1 cellular context compared by ENCODE assay signal in the genomic region with DNA sequence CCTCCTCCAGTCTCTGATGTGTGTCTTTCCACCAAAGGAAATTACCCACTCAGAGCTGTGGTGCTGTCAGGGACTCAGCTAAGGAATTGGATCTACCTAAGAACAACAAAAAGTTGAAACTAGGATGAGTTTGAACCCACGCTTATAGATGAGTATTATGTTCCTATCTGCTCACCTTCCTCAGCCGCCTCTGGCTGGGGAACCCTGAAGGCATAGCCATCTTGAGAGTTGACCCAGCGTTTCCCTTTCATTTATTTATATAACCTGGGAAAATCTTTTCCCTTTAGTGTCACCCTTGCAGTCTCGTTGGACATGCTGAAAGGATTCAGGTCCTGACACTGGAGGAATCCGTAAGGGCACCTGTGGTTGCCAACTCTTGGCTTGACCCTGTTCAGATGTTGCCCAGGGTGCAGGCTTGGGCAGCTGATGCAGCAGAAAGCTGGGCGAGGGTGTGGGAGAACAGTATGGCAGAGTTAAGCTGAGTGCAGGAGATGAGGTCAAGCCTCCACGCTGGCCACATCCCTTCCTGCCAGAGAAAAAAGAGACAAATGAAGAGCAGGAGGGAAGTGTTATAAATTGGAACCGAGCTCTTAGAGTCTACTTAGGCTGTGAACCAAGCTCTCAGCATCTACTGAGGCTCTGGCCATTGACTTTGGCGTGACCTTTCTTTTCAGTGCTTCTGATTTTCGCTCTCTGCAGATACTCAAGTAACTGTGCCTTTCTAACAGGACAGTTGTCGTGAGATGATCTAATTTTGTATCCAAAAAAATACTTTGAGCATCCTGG.
TF ChIP-seq lines count a peak whose summit lies in the region.

No MANE protein-coding gene starts in this region.

TF ChIP-seq in GM23338, 12 proteins besides CTCF, POLR2A, EP300 and RAD21:
- TF ChIP-seq, protein P1, sequence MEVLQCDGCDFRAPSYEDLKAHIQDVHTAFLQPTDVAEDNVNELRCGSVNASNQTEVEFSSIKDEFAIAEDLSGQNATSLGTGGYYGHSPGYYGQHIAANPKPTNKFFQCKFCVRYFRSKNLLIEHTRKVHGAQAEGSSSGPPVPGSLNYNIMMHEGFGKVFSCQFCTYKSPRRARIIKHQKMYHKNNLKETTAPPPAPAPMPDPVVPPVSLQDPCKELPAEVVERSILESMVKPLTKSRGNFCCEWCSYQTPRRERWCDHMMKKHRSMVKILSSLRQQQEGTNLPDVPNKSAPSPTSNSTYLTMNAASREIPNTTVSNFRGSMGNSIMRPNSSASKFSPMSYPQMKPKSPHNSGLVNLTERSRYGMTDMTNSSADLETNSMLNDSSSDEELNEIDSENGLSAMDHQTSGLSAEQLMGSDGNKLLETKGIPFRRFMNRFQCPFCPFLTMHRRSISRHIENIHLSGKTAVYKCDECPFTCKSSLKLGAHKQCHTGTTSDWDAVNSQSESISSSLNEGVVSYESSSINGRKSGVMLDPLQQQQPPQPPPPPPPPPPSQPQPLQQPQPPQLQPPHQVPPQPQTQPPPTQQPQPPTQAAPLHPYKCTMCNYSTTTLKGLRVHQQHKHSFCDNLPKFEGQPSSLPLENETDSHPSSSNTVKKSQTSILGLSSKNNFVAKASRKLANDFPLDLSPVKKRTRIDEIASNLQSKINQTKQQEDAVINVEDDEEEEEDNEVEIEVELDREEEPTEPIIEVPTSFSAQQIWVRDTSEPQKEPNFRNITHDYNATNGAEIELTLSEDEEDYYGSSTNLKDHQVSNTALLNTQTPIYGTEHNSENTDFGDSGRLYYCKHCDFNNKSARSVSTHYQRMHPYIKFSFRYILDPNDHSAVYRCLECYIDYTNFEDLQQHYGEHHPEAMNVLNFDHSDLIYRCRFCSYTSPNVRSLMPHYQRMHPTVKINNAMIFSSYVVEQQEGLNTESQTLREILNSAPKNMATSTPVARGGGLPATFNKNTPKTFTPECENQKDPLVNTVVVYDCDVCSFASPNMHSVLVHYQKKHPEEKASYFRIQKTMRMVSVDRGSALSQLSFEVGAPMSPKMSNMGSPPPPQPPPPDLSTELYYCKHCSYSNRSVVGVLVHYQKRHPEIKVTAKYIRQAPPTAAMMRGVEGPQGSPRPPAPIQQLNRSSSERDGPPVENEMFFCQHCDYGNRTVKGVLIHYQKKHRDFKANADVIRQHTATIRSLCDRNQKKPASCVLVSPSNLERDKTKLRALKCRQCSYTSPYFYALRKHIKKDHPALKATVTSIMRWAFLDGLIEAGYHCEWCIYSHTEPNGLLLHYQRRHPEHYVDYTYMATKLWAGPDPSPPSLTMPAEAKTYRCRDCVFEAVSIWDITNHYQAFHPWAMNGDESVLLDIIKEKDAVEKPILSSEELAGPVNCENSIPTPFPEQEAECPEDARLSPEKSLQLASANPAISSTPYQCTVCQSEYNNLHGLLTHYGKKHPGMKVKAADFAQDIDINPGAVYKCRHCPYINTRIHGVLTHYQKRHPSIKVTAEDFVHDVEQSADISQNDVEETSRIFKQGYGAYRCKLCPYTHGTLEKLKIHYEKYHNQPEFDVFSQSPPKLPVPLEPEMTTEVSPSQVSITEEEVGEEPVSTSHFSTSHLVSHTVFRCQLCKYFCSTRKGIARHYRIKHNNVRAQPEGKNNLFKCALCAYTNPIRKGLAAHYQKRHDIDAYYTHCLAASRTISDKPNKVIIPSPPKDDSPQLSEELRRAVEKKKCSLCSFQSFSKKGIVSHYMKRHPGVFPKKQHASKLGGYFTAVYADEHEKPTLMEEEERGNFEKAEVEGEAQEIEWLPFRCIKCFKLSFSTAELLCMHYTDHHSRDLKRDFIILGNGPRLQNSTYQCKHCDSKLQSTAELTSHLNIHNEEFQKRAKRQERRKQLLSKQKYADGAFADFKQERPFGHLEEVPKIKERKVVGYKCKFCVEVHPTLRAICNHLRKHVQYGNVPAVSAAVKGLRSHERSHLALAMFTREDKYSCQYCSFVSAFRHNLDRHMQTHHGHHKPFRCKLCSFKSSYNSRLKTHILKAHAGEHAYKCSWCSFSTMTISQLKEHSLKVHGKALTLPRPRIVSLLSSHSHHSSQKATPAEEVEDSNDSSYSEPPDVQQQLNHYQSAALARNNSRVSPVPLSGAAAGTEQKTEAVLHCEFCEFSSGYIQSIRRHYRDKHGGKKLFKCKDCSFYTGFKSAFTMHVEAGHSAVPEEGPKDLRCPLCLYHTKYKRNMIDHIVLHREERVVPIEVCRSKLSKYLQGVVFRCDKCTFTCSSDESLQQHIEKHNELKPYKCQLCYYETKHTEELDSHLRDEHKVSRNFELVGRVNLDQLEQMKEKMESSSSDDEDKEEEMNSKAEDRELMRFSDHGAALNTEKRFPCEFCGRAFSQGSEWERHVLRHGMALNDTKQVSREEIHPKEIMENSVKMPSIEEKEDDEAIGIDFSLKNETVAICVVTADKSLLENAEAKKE (CRISPR knock-in tag; IDR thresholded peaks at IDR 0.05) = no peak
- TF ChIP-seq POLR2AphosphoS5 (IDR thresholded peaks at IDR 0.05; ENCODE audit: low read depth) (no peak), ZNF114 (CRISPR knock-in tag; IDR thresholded peaks at IDR 0.05) (no peak), JUNB (IDR thresholded peaks at IDR 0.05; ENCODE audit: unreplicated experiment) (no peak), EZH2phosphoT487 (IDR thresholded peaks at IDR 0.05; ENCODE audit: unreplicated experiment) (no peak), STAT1 (IDR thresholded peaks at IDR 0.05; ENCODE audit: unreplicated experiment) (no peak), ZNF331 (CRISPR knock-in tag; IDR thresholded peaks at IDR 0.05; ENCODE audit: low read depth) (no peak), NANOG (IDR thresholded peaks at IDR 0.05; ENCODE audit: borderline replicate concordance) (no peak), CREB1 (CRISPR knock-in tag; IDR thresholded peaks at IDR 0.05; ENCODE audit: low read depth) (no peak), EZH2 (IDR thresholded peaks at IDR 0.05; ENCODE audit: low read depth, unreplicated experiment) (no peak)
- TF ChIP-seq, protein P2, sequence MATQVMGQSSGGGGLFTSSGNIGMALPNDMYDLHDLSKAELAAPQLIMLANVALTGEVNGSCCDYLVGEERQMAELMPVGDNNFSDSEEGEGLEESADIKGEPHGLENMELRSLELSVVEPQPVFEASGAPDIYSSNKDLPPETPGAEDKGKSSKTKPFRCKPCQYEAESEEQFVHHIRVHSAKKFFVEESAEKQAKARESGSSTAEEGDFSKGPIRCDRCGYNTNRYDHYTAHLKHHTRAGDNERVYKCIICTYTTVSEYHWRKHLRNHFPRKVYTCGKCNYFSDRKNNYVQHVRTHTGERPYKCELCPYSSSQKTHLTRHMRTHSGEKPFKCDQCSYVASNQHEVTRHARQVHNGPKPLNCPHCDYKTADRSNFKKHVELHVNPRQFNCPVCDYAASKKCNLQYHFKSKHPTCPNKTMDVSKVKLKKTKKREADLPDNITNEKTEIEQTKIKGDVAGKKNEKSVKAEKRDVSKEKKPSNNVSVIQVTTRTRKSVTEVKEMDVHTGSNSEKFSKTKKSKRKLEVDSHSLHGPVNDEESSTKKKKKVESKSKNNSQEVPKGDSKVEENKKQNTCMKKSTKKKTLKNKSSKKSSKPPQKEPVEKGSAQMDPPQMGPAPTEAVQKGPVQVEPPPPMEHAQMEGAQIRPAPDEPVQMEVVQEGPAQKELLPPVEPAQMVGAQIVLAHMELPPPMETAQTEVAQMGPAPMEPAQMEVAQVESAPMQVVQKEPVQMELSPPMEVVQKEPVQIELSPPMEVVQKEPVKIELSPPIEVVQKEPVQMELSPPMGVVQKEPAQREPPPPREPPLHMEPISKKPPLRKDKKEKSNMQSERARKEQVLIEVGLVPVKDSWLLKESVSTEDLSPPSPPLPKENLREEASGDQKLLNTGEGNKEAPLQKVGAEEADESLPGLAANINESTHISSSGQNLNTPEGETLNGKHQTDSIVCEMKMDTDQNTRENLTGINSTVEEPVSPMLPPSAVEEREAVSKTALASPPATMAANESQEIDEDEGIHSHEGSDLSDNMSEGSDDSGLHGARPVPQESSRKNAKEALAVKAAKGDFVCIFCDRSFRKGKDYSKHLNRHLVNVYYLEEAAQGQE (IDR thresholded peaks at IDR 0.05; ENCODE audit: unreplicated experiment) = no peak
- TF ChIP-seq, protein P3, sequence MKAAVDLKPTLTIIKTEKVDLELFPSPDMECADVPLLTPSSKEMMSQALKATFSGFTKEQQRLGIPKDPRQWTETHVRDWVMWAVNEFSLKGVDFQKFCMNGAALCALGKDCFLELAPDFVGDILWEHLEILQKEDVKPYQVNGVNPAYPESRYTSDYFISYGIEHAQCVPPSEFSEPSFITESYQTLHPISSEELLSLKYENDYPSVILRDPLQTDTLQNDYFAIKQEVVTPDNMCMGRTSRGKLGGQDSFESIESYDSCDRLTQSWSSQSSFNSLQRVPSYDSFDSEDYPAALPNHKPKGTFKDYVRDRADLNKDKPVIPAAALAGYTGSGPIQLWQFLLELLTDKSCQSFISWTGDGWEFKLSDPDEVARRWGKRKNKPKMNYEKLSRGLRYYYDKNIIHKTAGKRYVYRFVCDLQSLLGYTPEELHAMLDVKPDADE (IDR thresholded peaks at IDR 0.05) = no peak
